ENCODE assay signal across 24 cellular contexts in genomic region chr20:4524792-4525191, GRCh38.
"Had no signal": no experiment of that assay in that cellular context is flagged by ENCODE, and none has a peak within 500 bp of the region (broad histone marks: within the 10 kb centered on the region; RNA-seq: fewer than 3 reads in every experiment).

No MANE protein-coding gene starts in this region.

- H3K4me1 ChIP-seq: colonic mucosa, esophagus muscularis mucosa, esophagus squamous epithelium, foreskin keratinocyte, gastrocnemius medialis, gastroesophageal sphincter, heart left ventricle, heart right ventricle had no signal

- H3K27ac ChIP-seq: colonic mucosa, coronary artery, dorsolateral prefrontal cortex, epithelial cell of prostate, esophagus muscularis mucosa, esophagus squamous epithelium, foreskin keratinocyte, gastrocnemius medialis, gastroesophageal sphincter, heart left ventricle, heart right ventricle had no signal

- DNase-seq: colonic mucosa; cortex of kidney; dermis blood vessel endothelial cell; dorsolateral prefrontal cortex; effector CD4-positive, alpha-beta T cell; effector CD8-positive, alpha-beta T cell; effector memory CD4-positive, alpha-beta T cell; effector memory CD8-positive, alpha-beta T cell; endodermal cell; erythroblast; esophagus squamous epithelium; foreskin fibroblast; foreskin keratinocyte; foreskin melanocyte; gastrocnemius medialis; glutamatergic neuron; head of caudate nucleus; heart left ventricle; heart right ventricle had no signal

- H3K9me3 ChIP-seq: colonic mucosa, esophagus squamous epithelium, gastrocnemius medialis had no signal

- ATAC-seq: effector memory CD8-positive, alpha-beta T cell; esophagus mucosa; foreskin keratinocyte; gastrocnemius medialis; gastroesophageal sphincter; heart left ventricle; heart right ventricle had no signal

- H3K27me3 ChIP-seq: colonic mucosa, esophagus muscularis mucosa, foreskin keratinocyte, gastrocnemius medialis, gastroesophageal sphincter, heart left ventricle had no signal

- H3K4me3 ChIP-seq: colonic mucosa, coronary artery, dorsolateral prefrontal cortex, esophagus muscularis mucosa, esophagus squamous epithelium, gastrocnemius medialis, gastroesophageal sphincter, heart left ventricle, heart right ventricle had no signal

- H3K36me3 ChIP-seq: colonic mucosa, esophagus muscularis mucosa, esophagus squamous epithelium, gastrocnemius medialis, gastroesophageal sphincter, heart left ventricle, heart right ventricle had no signal
